8 cellular contexts compared by ENCODE assay signal in genomic region chr16:68447721-68448359, GRCh38. TPM values are rescaled to one million over a fixed set of nuclear protein-coding genes. Genes with fewer than 3 reads are reported as not detected.
A peak's percentile ranks its signal among the peaks of the same experiment; 100 is the strongest.
DNase-seq lines count a peak whose midpoint lies in the region; ATAC-seq and TF ChIP-seq lines count a peak whose summit lies in the region.

No MANE protein-coding gene starts in this region.

- peaks cover 19% of the 10 kb centered on the region for H3K4me1 Mint-ChIP-seq in neural progenitor cell

- H3F3A ChIP-seq in neural progenitor cell (ENCODE audit: low read depth), result peaks cover 4% of the 10 kb centered on the region

- H3K4me3 Mint-ChIP-seq in neural progenitor cell, result peak overlapping the region; percentile 78

- H3K27ac ChIP-seq in effector memory CD4-positive, alpha-beta T cell (ENCODE audit: insufficient read depth, low read length, poor library complexity, severe bottlenecking), result no peak overlapping the region
- no peak overlapping the region for H3K27ac ChIP-seq in neural progenitor cell

- H3K27me3 Mint-ChIP-seq in neural progenitor cell (ENCODE audit: insufficient read depth, low read depth), result peaks cover 22% of the 10 kb centered on the region

- DNase-seq in D341Med (ENCODE audit: low spot score) (peak; percentile 42), NCI-H2171 (lab: John Stamatoyannopoulos, UW) (peak; percentile 39), neural progenitor cell (ENCODE audit: low spot score) (peak; percentile 16), NCI-H1105 (lab: John Stamatoyannopoulos, UW) (no peak), hepatic stellate cell (ENCODE audit: low spot score) (no peak), kidney tubule cell (ENCODE audit: low spot score) (no peak)
- DNase-seq in effector memory CD4-positive, alpha-beta T cell, result no peak

- peak overlapping the region; percentile 54 for H3K4me3 ChIP-seq in effector memory CD4-positive, alpha-beta T cell (ENCODE audit: insufficient read depth, low read depth, low read length, poor library complexity, severe bottlenecking)
- peak overlapping the region; percentile 44 for H3K4me3 ChIP-seq in neural progenitor cell

- H4K20me1 ChIP-seq in neural progenitor cell (ENCODE audit: low read depth), result peaks cover 30% of the 10 kb centered on the region

- H3K27me3 ChIP-seq in effector memory CD4-positive, alpha-beta T cell (replicated peaks; ENCODE audit: control insufficient read depth, insufficient read depth, low read length, poor library complexity, severe bottlenecking), result peaks cover 13% of the 10 kb centered on the region
- H3K27me3 ChIP-seq in neural progenitor cell, result peaks cover 28% of the 10 kb centered on the region

- H3K4me1 ChIP-seq in effector memory CD4-positive, alpha-beta T cell (ENCODE audit: control insufficient read depth, insufficient read depth, low read length, poor library complexity, severe bottlenecking), result peaks cover 19% of the 10 kb centered on the region
- H3K4me1 ChIP-seq in neural progenitor cell, result peaks cover 13% of the 10 kb centered on the region

- H3K79me2 ChIP-seq in neural progenitor cell (ENCODE audit: low read depth), result no peaks in the 10 kb centered on the region

- peaks cover 3% of the 10 kb centered on the region for H3K9me3 Mint-ChIP-seq in neural progenitor cell

- H3K9me3 ChIP-seq in effector memory CD4-positive, alpha-beta T cell (ENCODE audit: control insufficient read depth, low read length), result no peaks in the 10 kb centered on the region
- no peaks in the 10 kb centered on the region for H3K9me3 ChIP-seq in neural progenitor cell (ENCODE audit: low read depth)

- TF ChIP-seq CTCF in neural progenitor cell (IDR thresholded peaks at IDR 0.05), result no peak

- no peak overlapping the region for H2AFZ ChIP-seq in neural progenitor cell (replicated peaks)

- H3K36me3 ChIP-seq in effector memory CD4-positive, alpha-beta T cell (ENCODE audit: control insufficient read depth, insufficient read depth, low read length), result no peaks in the 10 kb centered on the region
- H3K36me3 ChIP-seq in neural progenitor cell, result no peaks in the 10 kb centered on the region

- ATAC-seq in GM21515 (IDR thresholded peaks at IDR 0.05; ENCODE audit: unreplicated experiment), result peak; percentile 7

- H3K27ac Mint-ChIP-seq in neural progenitor cell, result no peak overlapping the region

- no peak overlapping the region for H3K9ac ChIP-seq in neural progenitor cell

- H3K4me2 ChIP-seq in neural progenitor cell, result peak overlapping the region; percentile 82

- H3K36me3 Mint-ChIP-seq in neural progenitor cell, result no peaks in the 10 kb centered on the region

RNA-seq across cellular contexts. Expression of gene SMPD3, which starts 0.5 kb away (rescaled TPM):
- 1.4 TPM in 1 of 2 replicates, not detected in the other for total RNA-seq in neural progenitor cell (ENCODE audit: low replicate concordance)

Comparison
In these comparisons a context has a peak if more than half of its experiments do, and no peak if none do; other contexts are left out.
1. DNase-seq: peak in D341Med (single experiment), NCI-H2171 (single experiment) and neural progenitor cell (single experiment); none in effector memory CD4-positive, alpha-beta T cell (0 of 3), NCI-H1105 (single experiment), hepatic stellate cell (single experiment) and kidney tubule cell (single experiment).